1 cellular context compared by ENCODE assay signal in the genomic region with DNA sequence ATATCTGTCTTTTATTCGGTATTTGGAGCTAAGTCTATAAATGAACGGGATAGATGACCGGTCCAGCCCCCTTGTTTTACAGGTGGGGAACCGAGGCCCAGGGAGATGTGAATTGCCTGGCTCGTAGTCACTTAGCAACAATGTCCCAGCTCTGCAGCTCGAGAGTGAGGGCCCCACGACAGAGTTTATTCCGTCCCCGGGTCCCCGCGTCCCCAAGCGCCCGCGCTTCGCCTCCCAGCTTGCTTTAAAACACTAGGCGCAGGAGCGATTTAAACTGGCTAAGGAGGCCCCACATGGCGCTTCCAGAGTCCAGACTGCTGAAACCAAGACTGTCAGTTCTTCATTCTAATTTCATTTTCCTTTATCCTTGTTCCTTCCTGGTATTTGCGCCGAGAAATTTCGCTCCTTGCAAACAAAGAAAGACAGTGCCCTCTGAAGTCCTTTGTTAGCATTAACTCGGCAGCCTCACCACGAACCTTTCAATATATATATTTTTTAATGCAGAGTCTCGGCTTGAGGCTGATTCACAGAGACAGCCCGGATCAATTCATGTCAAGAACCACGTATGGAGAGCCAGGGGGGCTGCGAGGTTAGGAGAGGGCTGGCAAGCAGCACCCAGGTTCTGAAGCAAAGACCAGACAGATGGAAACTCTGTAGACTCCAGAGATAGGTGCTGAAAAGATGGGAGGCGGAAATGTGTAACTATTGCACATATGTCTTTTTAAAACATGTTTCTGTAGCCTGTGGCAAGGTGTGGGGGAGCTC.
TF ChIP-seq lines count a peak whose summit lies in the region.

No MANE protein-coding gene starts in this region.

TF ChIP-seq in SK-N-SH, 30 proteins besides CTCF, POLR2A, EP300 and RAD21 (continued from another document):
- TF ChIP-seq TAF1 (IDR thresholded peaks at IDR 0.05; ENCODE audit: borderline replicate concordance, low read depth, low read length) (0 out of 2 replicates have a peak, but pooled peaks have one; percentile 7), PBX3 (IDR thresholded peaks at IDR 0.05) (peak; percentile 5; the same call in 1 of the 2 replicates), POLR2AphosphoS5 (IDR thresholded peaks at IDR 0.05; ENCODE audit: low read depth, low read length) (0 out of 2 replicates have a peak, but pooled peaks have one; percentile 3), RCOR1 (IDR thresholded peaks at IDR 0.05; ENCODE audit: low read length) (no peak)
- TF ChIP-seq, protein P1, sequence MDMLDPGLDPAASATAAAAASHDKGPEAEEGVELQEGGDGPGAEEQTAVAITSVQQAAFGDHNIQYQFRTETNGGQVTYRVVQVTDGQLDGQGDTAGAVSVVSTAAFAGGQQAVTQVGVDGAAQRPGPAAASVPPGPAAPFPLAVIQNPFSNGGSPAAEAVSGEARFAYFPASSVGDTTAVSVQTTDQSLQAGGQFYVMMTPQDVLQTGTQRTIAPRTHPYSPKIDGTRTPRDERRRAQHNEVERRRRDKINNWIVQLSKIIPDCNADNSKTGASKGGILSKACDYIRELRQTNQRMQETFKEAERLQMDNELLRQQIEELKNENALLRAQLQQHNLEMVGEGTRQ (IDR thresholded peaks at IDR 0.05; ENCODE audit: borderline replicate concordance, low read depth, low read length) = no peak
